ENCODE assay signal across 8 cellular contexts in genomic region chr12:68223067-68223747, GRCh38. TPM values are rescaled to one million over a fixed set of nuclear protein-coding genes. Genes with fewer than 3 reads are reported as not detected.
DNase-seq lines count a peak whose midpoint lies in the region; FAIRE-seq and TF ChIP-seq lines count a peak whose summit lies in the region.

No MANE protein-coding gene starts in this region.

- H3K4me1 Mint-ChIP-seq in glutamatergic neuron (ENCODE audit: low read depth, unreplicated experiment) (peaks cover 7% of the 10 kb centered on the region), progenitor cell of endocrine pancreas (ENCODE audit: low read depth) (peaks cover 3% of the 10 kb centered on the region)

- no peak overlapping the region for H3K27ac Mint-ChIP-seq in glutamatergic neuron (ENCODE audit: unreplicated experiment)
- no peak overlapping the region for H3K27ac Mint-ChIP-seq in progenitor cell of endocrine pancreas

- peak; percentile 90 for FAIRE-seq in urothelium cell line (lab: Jason Lieb, UNC)

- no peak overlapping the region for H3K9ac ChIP-seq in SK-N-SH

- H3K9me2 ChIP-seq in SK-N-SH, result no peaks in the 10 kb centered on the region

- peak overlapping the region; percentile 5 to 22; a peak in 2 of 4 replicates for H3K27ac ChIP-seq in SK-N-SH (ENCODE audit: low read depth in 2 of 2, low read length in 1 of 2)

- no peak for TF ChIP-seq EP300 in SK-N-SH (IDR thresholded peaks at IDR 0.05; ENCODE audit: borderline replicate concordance in 1 of 2, low read depth in 1 of 2, low read length in 1 of 2)

- H4K20me1 ChIP-seq in SK-N-SH (ENCODE audit: insufficient read depth), result no peaks in the 10 kb centered on the region

- TF ChIP-seq RAD21 in SK-N-SH (IDR thresholded peaks at IDR 0.05; ENCODE audit: low read length), result peak; percentile 98

- peak; percentile 87 for TF ChIP-seq CTCF in SK-N-SH (IDR thresholded peaks at IDR 0.05)
- peak; percentile 69 for TF ChIP-seq CTCF in glutamatergic neuron (IDR thresholded peaks at IDR 0.05; ENCODE audit: partially characterized antibody, unreplicated experiment)
- peak; percentile 92 for TF ChIP-seq CTCF in progenitor cell of endocrine pancreas (IDR thresholded peaks at IDR 0.05; ENCODE audit: unreplicated experiment)

- H3K9me3 ChIP-seq in HAP-1 (no peaks in the 10 kb centered on the region), SK-N-SH (no peaks in the 10 kb centered on the region)

- H3K4me1 ChIP-seq in HAP-1 (peaks cover 3% of the 10 kb centered on the region; the same call in 1 of the 2 replicates), SK-N-SH (ENCODE audit: control insufficient read depth in 1 of 2, insufficient read depth in 2 of 2, low read depth in 1 of 2, low read length in 1 of 2) (peaks cover 6 to 10% of the 10 kb centered on the region in 2 experiments; a peak in 3 of 4 replicates)

- no peaks in the 10 kb centered on the region for H3F3A ChIP-seq in SK-N-SH (replicated peaks; ENCODE audit: insufficient read depth)

- H3K4me3 ChIP-seq in HAP-1 (no peak overlapping the region), SK-N-SH (ENCODE audit: low read depth in 2 of 2, low read length in 1 of 2) (peak overlapping the region in 1 of 2 experiments; percentile 35; a peak in 1 of 4 replicates)

- POLR2A ChIA-PET in SK-N-SH (lab: Yijun Ruan, JAX), result interaction anchor here (1.1 kb wide), 1 partner anchor 22 kb away, joined by 4 read pairs; no protein-coding TSS in a partner anchor

- H3K4me3 Mint-ChIP-seq in glutamatergic neuron (ENCODE audit: unreplicated experiment) (no peak overlapping the region), progenitor cell of endocrine pancreas (ENCODE audit: low read depth) (no peak overlapping the region)

- H3K36me3 Mint-ChIP-seq in glutamatergic neuron (ENCODE audit: unreplicated experiment) (no peaks in the 10 kb centered on the region), progenitor cell of endocrine pancreas (ENCODE audit: insufficient read depth) (no peaks in the 10 kb centered on the region)

- DNase-seq in GF-D8 (lab: John Stamatoyannopoulos, UW) (peak; percentile 3), HAP-1 (ENCODE audit: low spot score in 2 of 2) (peak; percentile 79 to 86), MV-4-11 (lab: John Stamatoyannopoulos, UW) (peak; percentile 44), SK-N-SH (peak; percentile 61), glutamatergic neuron (peak; percentile 79), progenitor cell of endocrine pancreas (ENCODE audit: low spot score, unreplicated experiment) (peak; percentile 55), urothelium cell line (ENCODE audit: low spot score) (peak; percentile 70)
- peak; percentile 67 for DNase-seq in activated naive CD4-positive, alpha-beta T cell treated with anti-CD3 and anti-CD28 coated beads, Interleukin-2, amount 50 U/mL, for 16 hours

- no peaks in the 10 kb centered on the region for H3K79me2 ChIP-seq in SK-N-SH (ENCODE audit: insufficient read depth)

- H3K27me3 Mint-ChIP-seq in glutamatergic neuron (ENCODE audit: unreplicated experiment) (peaks cover 3% of the 10 kb centered on the region), progenitor cell of endocrine pancreas (peaks cover 3% of the 10 kb centered on the region)

- no peaks in the 10 kb centered on the region for H3K36me3 ChIP-seq in HAP-1 (replicated peaks)
- no peaks in the 10 kb centered on the region for H3K36me3 ChIP-seq in SK-N-SH (replicated peaks in 1 of 2; ENCODE audit: control insufficient read depth in 1 of 2, insufficient read depth in 2 of 2, low read length in 1 of 2)

- in situ Hi-C loops in HAP-1 (cut with MboI; ENCODE audit: low sequenced_read_pairs), result no loop called here

- 3% methylated on average over 12 of the region's 12 CpGs for WGBS in SK-N-SH (ENCODE audit: low lambda C conversion rate)

- peak overlapping the region; percentile 52 for H2AFZ ChIP-seq in SK-N-SH (ENCODE audit: low read depth)

- peaks cover 14% of the 10 kb centered on the region for H3K27me3 ChIP-seq in HAP-1 (ENCODE audit: low read depth)
- H3K27me3 ChIP-seq in SK-N-SH (ENCODE audit: insufficient read depth), result 0 out of 2 replicates have a peak, but pooled peaks cover 4% of the 10 kb centered on the region

- CTCF ChIA-PET in SK-N-SH (lab: Yijun Ruan, JAX), result interaction anchor here (0.6 to 3.7 kb wide), 48 partner anchors 8 to 868 kb away, joined by 3 to 82 read pairs (median 4); no protein-coding TSS in a partner anchor

- no peak overlapping the region for H3K4me2 ChIP-seq in SK-N-SH

- H3K9me3 Mint-ChIP-seq in glutamatergic neuron (ENCODE audit: unreplicated experiment), result peaks cover 2% of the 10 kb centered on the region
- H3K9me3 Mint-ChIP-seq in progenitor cell of endocrine pancreas (ENCODE audit: low read depth), result no peaks in the 10 kb centered on the region

TF ChIP-seq in SK-N-SH, 30 proteins besides CTCF, POLR2A, EP300 and RAD21:
- TF ChIP-seq RXRA (IDR thresholded peaks at IDR 0.05; ENCODE audit: borderline replicate concordance, low read depth) (no peak), FOXJ3 (CRISPR knock-in tag; IDR thresholded peaks at IDR 0.05) (peak; percentile 62), POLR2AphosphoS5 (IDR thresholded peaks at IDR 0.05; ENCODE audit: low read depth, low read length) (no peak), USF2 (IDR thresholded peaks at IDR 0.05; ENCODE audit: borderline replicate concordance, low read depth, low read length) (no peak), FOXM1 (IDR thresholded peaks at IDR 0.05; ENCODE audit: low read depth) (no peak), GATA2 (CRISPR knock-in tag; IDR thresholded peaks at IDR 0.05) (peak; percentile 84), TCF12 (IDR thresholded peaks at IDR 0.05) (no peak), CHD2 (IDR thresholded peaks at IDR 0.05; ENCODE audit: low read length, partially characterized antibody) (no peak), TEAD4 (IDR thresholded peaks at IDR 0.05; ENCODE audit: borderline replicate concordance, insufficient read depth) (no peak), RCOR1 (IDR thresholded peaks at IDR 0.05; ENCODE audit: low read length) (peak; percentile 36; the same call in 1 of the 2 replicates), RFX5 (IDR thresholded peaks at IDR 0.05; ENCODE audit: low read length) (0 out of 2 replicates have a peak, but pooled peaks have one; percentile 59), SMC3 (IDR thresholded peaks at IDR 0.05; ENCODE audit: low read depth, low read length) (peak; percentile 99)
TF ChIP-seq in SK-N-SH: peak in this region for 5.

RNA-seq across cellular contexts. Expression of gene IL26, which starts 2.4 kb away (rescaled TPM):
- not detected in 2 replicates for polyA plus RNA-seq in SK-N-SH (2012; rRNA removed)
- not detected in 2 replicates for polyA plus RNA-seq in SK-N-SH (2012; cell fraction: cytosol; rRNA removed)
- polyA plus RNA-seq in SK-N-SH (2012; cell fraction: nucleus; rRNA removed), result not detected in 2 replicates
- not detected for total RNA-seq in glutamatergic neuron (ENCODE audit: unreplicated experiment)
- total RNA-seq in progenitor cell of endocrine pancreas, result not detected in 2 replicates

RNA-seq across cellular contexts. Expression of gene IL22, which starts 30.2 kb away (rescaled TPM):
- polyA plus RNA-seq in SK-N-SH (2012; rRNA removed), result not detected in 2 replicates
- polyA plus RNA-seq in SK-N-SH (2012; cell fraction: cytosol; rRNA removed), result not detected in 2 replicates
- not detected in 2 replicates for polyA plus RNA-seq in SK-N-SH (2012; cell fraction: nucleus; rRNA removed)
- total RNA-seq in glutamatergic neuron (ENCODE audit: unreplicated experiment) (not detected), progenitor cell of endocrine pancreas (not detected in 2 replicates)

Comparison
In these comparisons a context has a peak if more than half of its experiments do, and no peak if none do; other contexts are left out.
1. DNase-seq: peak in every context shown above with its lines; median percentile 82 in HAP-1; 79 in glutamatergic neuron; 70 in urothelium cell line; 67 in activated naive CD4-positive, alpha-beta T cell treated with anti-CD3 and anti-CD28 coated beads, Interleukin-2, amount 50 U/mL, for 16 hours; 61 in SK-N-SH; 55 in progenitor cell of endocrine pancreas; 44 in MV-4-11; 3 in GF-D8.